Comparison of ENCODE assay signal across 9 cellular contexts in genomic region chr3:4898454-4899313, GRCh38.
DNase-seq lines count a peak whose midpoint lies in the region; ATAC-seq lines count a peak whose summit lies in the region.
"Had no signal": no experiment of that assay in that cellular context is flagged by ENCODE, and none has a peak within 500 bp of the region (broad histone marks: within the 10 kb centered on the region; RNA-seq: fewer than 3 reads in every experiment).

No MANE protein-coding gene starts in this region.

- H3K36me3 ChIP-seq in SJSA1, result no peaks in the 10 kb centered on the region
- H3K36me3 ChIP-seq in mesodermal cell (ENCODE audit: control insufficient read depth, insufficient read depth, low read length), result no peaks in the 10 kb centered on the region

- WGBS in mesodermal cell (ENCODE audit: insufficient coverage in 2 of 2), 2 experiments, result 77 to 88% methylated on average over 5 to 6 of the region's 6 CpGs

- H3K4me1 ChIP-seq in SJSA1 (replicated peaks) (peaks cover 22% of the 10 kb centered on the region), mesodermal cell (ENCODE audit: control insufficient read depth, insufficient read depth, low read length, poor library complexity, severe bottlenecking) (peaks cover 13% of the 10 kb centered on the region)

- H3K9me3 ChIP-seq in SJSA1 (replicated peaks), result no peaks in the 10 kb centered on the region
- no peaks in the 10 kb centered on the region for H3K9me3 ChIP-seq in mesodermal cell (ENCODE audit: control insufficient read depth, low read length)

- DNase-seq in activated CD4-positive, CD25-positive, alpha-beta regulatory T cell (lab: John Stamatoyannopoulos, UW), result no peak
- DNase-seq in SJSA1 (ENCODE audit: low read depth in 1 of 2, low spot score in 2 of 2), result no peak
- DNase-seq in occipital lobe (lab: John Stamatoyannopoulos, UW), result no peak
- DNase-seq in head of caudate nucleus, result no peak
- no peak for DNase-seq in NCI-H187 treated with DMSO at 0.1 percent for 48 hours (lab: John Stamatoyannopoulos, UW)
- DNase-seq: naive B cell had no signal

- peak; percentile 67 to 79 for ATAC-seq in activated CD4-positive, CD25-positive, alpha-beta regulatory T cell treated with anti-CD3 and anti-CD28 coated beads, Interleukin-2, amount 50 U/mL, for 24 hours
- ATAC-seq in HG02798 (IDR thresholded peaks at IDR 0.05; ENCODE audit: poor library complexity, unreplicated experiment), result peak; percentile 94

- peak overlapping the region; percentile 26; the same call in 1 of the 2 replicates for H3K27ac ChIP-seq in SJSA1
- H3K27ac ChIP-seq in mesodermal cell (ENCODE audit: low read depth, low read length, severe bottlenecking), result peak overlapping the region; percentile 60

- H3K4me3 ChIP-seq in SJSA1 (no peak overlapping the region), mesodermal cell (ENCODE audit: extremely low read depth, insufficient read depth, low read length, poor library complexity, severe bottlenecking) (no peak overlapping the region)

- no peaks in the 10 kb centered on the region for H3K27me3 ChIP-seq in SJSA1 (replicated peaks)

- intact Hi-C loops in head of caudate nucleus (cut with DNase I), result no loop called here
